ENCODE assay signal across 1 cellular context in genomic region chr5:95283761-95284511, GRCh38.
TF ChIP-seq lines count a peak whose summit lies in the region.

No MANE protein-coding gene starts in this region.

TF ChIP-seq in HEK293, 187 proteins besides CTCF, POLR2A, EP300 and RAD21 (continued from another document and continues in another):
- TF ChIP-seq ZNF513 (tag by site-specific recombination; IDR thresholded peaks at IDR 0.05) (peak; percentile 97), ZNF16 (tag by site-specific recombination; IDR thresholded peaks at IDR 0.05; ENCODE audit: low read depth) (no peak), ZNF837 (tag by site-specific recombination; IDR thresholded peaks at IDR 0.05) (0 out of 2 replicates have a peak, but pooled peaks have one; percentile 24), ZNF248 (tag by site-specific recombination; IDR thresholded peaks at IDR 0.05) (no peak), HOXD13 (CRISPR knock-in tag; IDR thresholded peaks at IDR 0.05; ENCODE audit: borderline replicate concordance) (no peak), ZNF48 (tag by site-specific recombination; IDR thresholded peaks at IDR 0.05) (no peak), KLF9 (tag by site-specific recombination; IDR thresholded peaks at IDR 0.05; ENCODE audit: low read depth) (peak; percentile 85), ZNF626 (tag by site-specific recombination; IDR thresholded peaks at IDR 0.05) (no peak), ZNF521 (tag by site-specific recombination; IDR thresholded peaks at IDR 0.05) (no peak), ZNF37A (tag by site-specific recombination; IDR thresholded peaks at IDR 0.05) (no peak), ZSCAN23 (tag by site-specific recombination; IDR thresholded peaks at IDR 0.05) (no peak), ZNF394 (tag by site-specific recombination; IDR thresholded peaks at IDR 0.05; ENCODE audit: borderline replicate concordance) (peak; percentile 73), ZNF174 (tag by site-specific recombination; IDR thresholded peaks at IDR 0.05) (no peak), ZNF175 (tag by site-specific recombination; IDR thresholded peaks at IDR 0.05) (no peak), ZSCAN30 (tag by site-specific recombination; IDR thresholded peaks at IDR 0.05) (no peak; the same call in 1 of the 2 replicates), ZNF184 (tag by site-specific recombination; IDR thresholded peaks at IDR 0.05) (no peak), ZNF114 (tag by site-specific recombination; IDR thresholded peaks at IDR 0.05) (no peak), ZNF24 (tag by site-specific recombination; IDR thresholded peaks at IDR 0.05) (no peak), HOXA7 (CRISPR knock-in tag; IDR thresholded peaks at IDR 0.05; ENCODE audit: borderline replicate concordance) (no peak), ZNF623 (tag by site-specific recombination; IDR thresholded peaks at IDR 0.05) (no peak), ZNF121 (tag by site-specific recombination; IDR thresholded peaks at IDR 0.05) (no peak), GLIS1 (tag by site-specific recombination; IDR thresholded peaks at IDR 0.05) (peak; percentile 63), ZNF335 (tag by site-specific recombination; conservative IDR thresholded peaks at IDR 0.05) (peak; percentile 61; the same call in 1 of the 2 replicates), ZNF366 (tag by site-specific recombination; conservative IDR thresholded peaks at IDR 0.05) (peak; percentile 53; the same call in 1 of the 2 replicates), ZNF785 (tag by site-specific recombination; IDR thresholded peaks at IDR 0.05) (no peak), ZFP69B (tag by site-specific recombination; IDR thresholded peaks at IDR 0.05) (0 out of 2 replicates have a peak, but pooled peaks have one; percentile 28), TSHZ1 (tag by site-specific recombination; IDR thresholded peaks at IDR 0.05; ENCODE audit: borderline replicate concordance) (no peak), ZNF211 (tag by site-specific recombination; IDR thresholded peaks at IDR 0.05; ENCODE audit: low read depth) (no peak), ZNF596 (tag by site-specific recombination; IDR thresholded peaks at IDR 0.05) (no peak), ELK4 (IDR thresholded peaks at IDR 0.05; ENCODE audit: borderline replicate concordance, low read depth, low read length) (no peak), ZNF221 (tag by site-specific recombination; IDR thresholded peaks at IDR 0.05; ENCODE audit: borderline replicate concordance) (no peak), ZNF549 (tag by site-specific recombination; IDR thresholded peaks at IDR 0.05) (no peak), ZNF621 (tag by site-specific recombination; IDR thresholded peaks at IDR 0.05) (no peak), INSM2 (tag by site-specific recombination; IDR thresholded peaks at IDR 0.05) (no peak), ZBTB21 (tag by site-specific recombination; IDR thresholded peaks at IDR 0.05) (no peak)
- TF ChIP-seq, protein P1, sequence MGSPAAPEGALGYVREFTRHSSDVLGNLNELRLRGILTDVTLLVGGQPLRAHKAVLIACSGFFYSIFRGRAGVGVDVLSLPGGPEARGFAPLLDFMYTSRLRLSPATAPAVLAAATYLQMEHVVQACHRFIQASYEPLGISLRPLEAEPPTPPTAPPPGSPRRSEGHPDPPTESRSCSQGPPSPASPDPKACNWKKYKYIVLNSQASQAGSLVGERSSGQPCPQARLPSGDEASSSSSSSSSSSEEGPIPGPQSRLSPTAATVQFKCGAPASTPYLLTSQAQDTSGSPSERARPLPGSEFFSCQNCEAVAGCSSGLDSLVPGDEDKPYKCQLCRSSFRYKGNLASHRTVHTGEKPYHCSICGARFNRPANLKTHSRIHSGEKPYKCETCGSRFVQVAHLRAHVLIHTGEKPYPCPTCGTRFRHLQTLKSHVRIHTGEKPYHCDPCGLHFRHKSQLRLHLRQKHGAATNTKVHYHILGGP (tag by site-specific recombination; IDR thresholded peaks at IDR 0.05): no peak
- TF ChIP-seq, protein P2, sequence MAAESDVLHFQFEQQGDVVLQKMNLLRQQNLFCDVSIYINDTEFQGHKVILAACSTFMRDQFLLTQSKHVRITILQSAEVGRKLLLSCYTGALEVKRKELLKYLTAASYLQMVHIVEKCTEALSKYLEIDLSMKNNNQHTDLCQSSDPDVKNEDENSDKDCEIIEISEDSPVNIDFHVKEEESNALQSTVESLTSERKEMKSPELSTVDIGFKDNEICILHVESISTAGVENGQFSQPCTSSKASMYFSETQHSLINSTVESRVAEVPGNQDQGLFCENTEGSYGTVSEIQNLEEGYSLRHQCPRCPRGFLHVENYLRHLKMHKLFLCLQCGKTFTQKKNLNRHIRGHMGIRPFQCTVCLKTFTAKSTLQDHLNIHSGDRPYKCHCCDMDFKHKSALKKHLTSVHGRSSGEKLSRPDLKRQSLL (tag by site-specific recombination; IDR thresholded peaks at IDR 0.05): 0 out of 2 replicates have a peak, but pooled peaks have one; percentile 17
- TF ChIP-seq, protein P3, sequence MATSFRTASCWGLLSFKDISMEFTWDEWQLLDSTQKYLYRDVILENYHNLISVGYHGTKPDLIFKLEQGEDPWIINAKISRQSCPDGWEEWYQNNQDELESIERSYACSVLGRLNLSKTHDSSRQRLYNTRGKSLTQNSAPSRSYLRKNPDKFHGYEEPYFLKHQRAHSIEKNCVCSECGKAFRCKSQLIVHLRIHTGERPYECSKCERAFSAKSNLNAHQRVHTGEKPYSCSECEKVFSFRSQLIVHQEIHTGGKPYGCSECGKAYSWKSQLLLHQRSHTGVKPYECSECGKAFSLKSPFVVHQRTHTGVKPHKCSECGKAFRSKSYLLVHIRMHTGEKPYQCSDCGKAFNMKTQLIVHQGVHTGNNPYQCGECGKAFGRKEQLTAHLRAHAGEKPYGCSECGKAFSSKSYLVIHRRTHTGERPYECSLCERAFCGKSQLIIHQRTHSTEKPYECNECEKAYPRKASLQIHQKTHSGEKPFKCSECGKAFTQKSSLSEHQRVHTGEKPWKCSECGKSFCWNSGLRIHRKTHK (tag by site-specific recombination; IDR thresholded peaks at IDR 0.05): no peak
- TF ChIP-seq, protein P4, sequence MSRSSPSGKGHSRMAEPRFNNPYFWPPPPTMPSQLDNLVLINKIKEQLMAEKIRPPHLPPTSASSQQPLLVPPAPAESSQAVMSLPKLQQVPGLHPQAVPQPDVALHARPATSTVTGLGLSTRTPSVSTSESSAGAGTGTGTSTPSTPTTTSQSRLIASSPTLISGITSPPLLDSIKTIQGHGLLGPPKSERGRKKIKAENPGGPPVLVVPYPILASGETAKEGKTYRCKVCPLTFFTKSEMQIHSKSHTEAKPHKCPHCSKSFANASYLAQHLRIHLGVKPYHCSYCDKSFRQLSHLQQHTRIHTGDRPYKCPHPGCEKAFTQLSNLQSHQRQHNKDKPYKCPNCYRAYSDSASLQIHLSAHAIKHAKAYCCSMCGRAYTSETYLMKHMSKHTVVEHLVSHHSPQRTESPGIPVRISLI (tag by site-specific recombination; IDR thresholded peaks at IDR 0.05): no peak
- TF ChIP-seq, protein P5, sequence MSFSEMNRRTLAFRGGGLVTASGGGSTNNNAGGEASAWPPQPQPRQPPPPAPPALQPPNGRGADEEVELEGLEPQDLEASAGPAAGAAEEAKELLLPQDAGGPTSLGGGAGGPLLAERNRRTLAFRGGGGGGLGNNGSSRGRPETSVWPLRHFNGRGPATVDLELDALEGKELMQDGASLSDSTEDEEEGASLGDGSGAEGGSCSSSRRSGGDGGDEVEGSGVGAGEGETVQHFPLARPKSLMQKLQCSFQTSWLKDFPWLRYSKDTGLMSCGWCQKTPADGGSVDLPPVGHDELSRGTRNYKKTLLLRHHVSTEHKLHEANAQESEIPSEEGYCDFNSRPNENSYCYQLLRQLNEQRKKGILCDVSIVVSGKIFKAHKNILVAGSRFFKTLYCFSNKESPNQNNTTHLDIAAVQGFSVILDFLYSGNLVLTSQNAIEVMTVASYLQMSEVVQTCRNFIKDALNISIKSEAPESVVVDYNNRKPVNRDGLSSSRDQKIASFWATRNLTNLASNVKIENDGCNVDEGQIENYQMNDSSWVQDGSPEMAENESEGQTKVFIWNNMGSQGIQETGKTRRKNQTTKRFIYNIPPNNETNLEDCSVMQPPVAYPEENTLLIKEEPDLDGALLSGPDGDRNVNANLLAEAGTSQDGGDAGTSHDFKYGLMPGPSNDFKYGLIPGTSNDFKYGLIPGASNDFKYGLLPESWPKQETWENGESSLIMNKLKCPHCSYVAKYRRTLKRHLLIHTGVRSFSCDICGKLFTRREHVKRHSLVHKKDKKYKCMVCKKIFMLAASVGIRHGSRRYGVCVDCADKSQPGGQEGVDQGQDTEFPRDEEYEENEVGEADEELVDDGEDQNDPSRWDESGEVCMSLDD (tag by site-specific recombination; IDR thresholded peaks at IDR 0.05): peak; percentile 93
- TF ChIP-seq, protein P6, sequence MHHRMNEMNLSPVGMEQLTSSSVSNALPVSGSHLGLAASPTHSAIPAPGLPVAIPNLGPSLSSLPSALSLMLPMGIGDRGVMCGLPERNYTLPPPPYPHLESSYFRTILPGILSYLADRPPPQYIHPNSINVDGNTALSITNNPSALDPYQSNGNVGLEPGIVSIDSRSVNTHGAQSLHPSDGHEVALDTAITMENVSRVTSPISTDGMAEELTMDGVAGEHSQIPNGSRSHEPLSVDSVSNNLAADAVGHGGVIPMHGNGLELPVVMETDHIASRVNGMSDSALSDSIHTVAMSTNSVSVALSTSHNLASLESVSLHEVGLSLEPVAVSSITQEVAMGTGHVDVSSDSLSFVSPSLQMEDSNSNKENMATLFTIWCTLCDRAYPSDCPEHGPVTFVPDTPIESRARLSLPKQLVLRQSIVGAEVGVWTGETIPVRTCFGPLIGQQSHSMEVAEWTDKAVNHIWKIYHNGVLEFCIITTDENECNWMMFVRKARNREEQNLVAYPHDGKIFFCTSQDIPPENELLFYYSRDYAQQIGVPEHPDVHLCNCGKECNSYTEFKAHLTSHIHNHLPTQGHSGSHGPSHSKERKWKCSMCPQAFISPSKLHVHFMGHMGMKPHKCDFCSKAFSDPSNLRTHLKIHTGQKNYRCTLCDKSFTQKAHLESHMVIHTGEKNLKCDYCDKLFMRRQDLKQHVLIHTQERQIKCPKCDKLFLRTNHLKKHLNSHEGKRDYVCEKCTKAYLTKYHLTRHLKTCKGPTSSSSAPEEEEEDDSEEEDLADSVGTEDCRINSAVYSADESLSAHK (tag by site-specific recombination; IDR thresholded peaks at IDR 0.05): no peak
- TF ChIP-seq, protein P7, sequence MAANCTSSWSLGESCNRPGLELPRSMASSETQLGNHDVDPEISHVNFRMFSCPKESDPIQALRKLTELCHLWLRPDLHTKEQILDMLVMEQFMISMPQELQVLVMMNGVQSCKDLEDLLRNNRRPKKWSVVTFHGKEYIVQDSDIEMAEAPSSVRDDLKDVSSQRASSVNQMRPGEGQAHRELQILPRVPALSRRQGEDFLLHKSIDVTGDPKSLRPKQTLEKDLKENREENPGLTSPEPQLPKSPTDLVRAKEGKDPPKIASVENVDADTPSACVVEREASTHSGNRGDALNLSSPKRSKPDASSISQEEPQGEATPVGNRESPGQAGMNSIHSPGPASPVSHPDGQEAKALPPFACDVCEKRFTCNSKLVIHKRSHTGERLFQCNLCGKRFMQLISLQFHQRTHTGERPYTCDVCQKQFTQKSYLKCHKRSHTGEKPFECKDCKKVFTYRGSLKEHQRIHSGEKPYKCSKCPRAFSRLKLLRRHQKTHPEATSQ (tag by site-specific recombination; IDR thresholded peaks at IDR 0.05): no peak; the same call in 1 of the 2 replicates
